ENCODE assay signal across 1 cellular context in genomic region chr10:1380075-1380793, GRCh38.
TF ChIP-seq lines count a peak whose summit lies in the region.

No MANE protein-coding gene starts in this region.

TF ChIP-seq in GM23338, 12 proteins besides CTCF, POLR2A, EP300 and RAD21:
- TF ChIP-seq ZNF462 (CRISPR knock-in tag; IDR thresholded peaks at IDR 0.05) (no peak), CREB1 (CRISPR knock-in tag; IDR thresholded peaks at IDR 0.05; ENCODE audit: low read depth) (no peak)
